1 cellular context compared by ENCODE assay signal in genomic region chr12:94285954-94286579, GRCh38.
TF ChIP-seq lines count a peak whose summit lies in the region.

No MANE protein-coding gene starts in this region.

TF ChIP-seq in K562, 482 proteins besides CTCF, POLR2A, EP300 and RAD21 (continued from another document):
- TF ChIP-seq HMG20B (CRISPR knock-in tag; IDR thresholded peaks at IDR 0.05) (no peak), RFX5 (IDR thresholded peaks at IDR 0.05; ENCODE audit: low read depth, low read length) (no peak), KAT7 (CRISPR knock-in tag; IDR thresholded peaks at IDR 0.05; ENCODE audit: borderline replicate concordance) (no peak), PKNOX1 (IDR thresholded peaks at IDR 0.05) (peak; percentile 75), E2F8 (IDR thresholded peaks at IDR 0.05; ENCODE audit: low read depth, partially characterized antibody) (no peak), MEF2A (IDR thresholded peaks at IDR 0.05; ENCODE audit: control insufficient read depth, low read depth, low read length) (no peak), MAFF (IDR thresholded peaks at IDR 0.05; ENCODE audit: low read length) (no peak), SRSF7 (optimal IDR thresholded peaks at IDR 0.05; ENCODE audit: low read depth, low read length) (no peak), MAFG (tag; conservative IDR thresholded peaks at IDR 0.05) (no peak), U2AF1 (optimal IDR thresholded peaks at IDR 0.05; ENCODE audit: low read depth, low read length) (no peak)
- TF ChIP-seq, protein P1, sequence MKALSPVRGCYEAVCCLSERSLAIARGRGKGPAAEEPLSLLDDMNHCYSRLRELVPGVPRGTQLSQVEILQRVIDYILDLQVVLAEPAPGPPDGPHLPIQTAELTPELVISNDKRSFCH (CRISPR knock-in tag; IDR thresholded peaks at IDR 0.05) = no peak
- TF ChIP-seq, protein P1 (tag; IDR thresholded peaks at IDR 0.05) = no peak
